14 cellular contexts compared by ENCODE assay signal in genomic region chr14:87522575-87522974, GRCh38.
A peak's percentile ranks its signal among the peaks of the same experiment; 100 is the strongest.
DNase-seq lines count a peak whose midpoint lies in the region; ATAC-seq and TF ChIP-seq lines count a peak whose summit lies in the region.
"Had no signal": no experiment of that assay in that cellular context is flagged by ENCODE, and none has a peak within 500 bp of the region (broad histone marks: within the 10 kb centered on the region; RNA-seq: fewer than 3 reads in every experiment).

No MANE protein-coding gene starts in this region.

- H3K4me3 ChIP-seq in iPS-20b (ENCODE audit: low read length): 0 out of 2 replicates have a peak overlapping the region, but pooled peaks have one; percentile 13
- no peak overlapping the region for H3K4me3 ChIP-seq in heart left ventricle
- H3K4me3 ChIP-seq: dorsolateral prefrontal cortex had no signal

- POLR2A ChIA-PET in RWPE1 (lab: Yijun Ruan, JAX; ENCODE audit: low non-redundant PET): no interaction called here

- H3K9me3 ChIP-seq in iPS-20b (ENCODE audit: insufficient read depth, low read depth, low read length) (no peaks in the 10 kb centered on the region; the same call in 1 of the 2 replicates), heart left ventricle (peaks cover 0 to 10% (median 0%) of the 10 kb centered on the region in 12 donors)

- no peak overlapping the region for H3K27ac ChIP-seq in RWPE1
- no peak overlapping the region for H3K27ac ChIP-seq in iPS-20b (ENCODE audit: low read length)
- H3K27ac ChIP-seq in heart left ventricle: no peak overlapping the region
- H3K27ac ChIP-seq: dorsolateral prefrontal cortex had no signal

- intact Hi-C loops in heart left ventricle (cut with DNase I): no loop called here

- TF ChIP-seq CTCF in RWPE1 (conservative IDR thresholded peaks at IDR 0.05; ENCODE audit: low read depth) (no peak), heart left ventricle (IDR thresholded peaks at IDR 0.05) (no peak)

- ATAC-seq in heart left ventricle: no peak
- no peak for ATAC-seq in GM18907 (IDR thresholded peaks at IDR 0.05; ENCODE audit: unreplicated experiment)
- ATAC-seq: sciatic nerve had no signal

- TF ChIP-seq POLR2A in heart left ventricle (IDR thresholded peaks at IDR 0.05): no peak

- CTCF ChIA-PET in RWPE1 (lab: Yijun Ruan, JAX): interaction anchor here (0.7 to 1.4 kb wide), 2 partner anchors 13 to 64 kb away, joined by 3 read pairs; no protein-coding TSS in a partner anchor

- no peaks in the 10 kb centered on the region for H3K36me3 ChIP-seq in iPS-20b (ENCODE audit: insufficient read depth, low read depth, low read length)
- no peaks in the 10 kb centered on the region for H3K36me3 ChIP-seq in heart left ventricle

- WGBS in heart left ventricle, 4 donors: 7 to 18% (median 13%) methylated on average over 1 of the region's 1 CpG

- DNase-seq in DMS79 treated with DMSO at 0.1 percent for 48 hours (lab: John Stamatoyannopoulos, UW): peak; percentile 20
- DNase-seq in NCI-H1105 (lab: John Stamatoyannopoulos, UW): peak; percentile 23
- DNase-seq in RWPE1 (ENCODE audit: low spot score): peak; percentile 15
- DNase-seq in heart left ventricle: no peak
- no peak for DNase-seq in activated T-cell treated with anti-CD3 and anti-CD28 coated beads for 4 hours
- DNase-seq: CD4-positive, CD25-positive, alpha-beta regulatory T cell; dorsolateral prefrontal cortex; immature natural killer cell; NCI-H187; stimulated activated CD4-positive, alpha-beta T cell treated with anti-CD3 and anti-CD28 coated beads, Interleukin-4, amount 100 ng/mL, for 24 hours; trophoblast cell had no signal

- H3K4me1 ChIP-seq in iPS-20b (ENCODE audit: insufficient read depth, low read length): no peaks in the 10 kb centered on the region
- no peaks in the 10 kb centered on the region for H3K4me1 ChIP-seq in heart left ventricle

- H3K9ac ChIP-seq in iPS-20b (ENCODE audit: low read depth, low read length): no peak overlapping the region

- H3K27me3 ChIP-seq in iPS-20b (ENCODE audit: insufficient read depth, low read length): no peaks in the 10 kb centered on the region
- H3K27me3 ChIP-seq in heart left ventricle: no peaks in the 10 kb centered on the region
- H3K27me3 ChIP-seq: dorsolateral prefrontal cortex had no signal

Comparison
In these comparisons a context has a peak if more than half of its experiments do, and no peak if none do; other contexts are left out.
1. DNase-seq: peak in DMS79 treated with DMSO at 0.1 percent for 48 hours (single experiment), NCI-H1105 (single experiment) and RWPE1 (single experiment); none in heart left ventricle (0 of 5) and activated T-cell treated with anti-CD3 and anti-CD28 coated beads for 4 hours (single experiment).